18 cellular contexts compared by ENCODE assay signal in the genomic region with DNA sequence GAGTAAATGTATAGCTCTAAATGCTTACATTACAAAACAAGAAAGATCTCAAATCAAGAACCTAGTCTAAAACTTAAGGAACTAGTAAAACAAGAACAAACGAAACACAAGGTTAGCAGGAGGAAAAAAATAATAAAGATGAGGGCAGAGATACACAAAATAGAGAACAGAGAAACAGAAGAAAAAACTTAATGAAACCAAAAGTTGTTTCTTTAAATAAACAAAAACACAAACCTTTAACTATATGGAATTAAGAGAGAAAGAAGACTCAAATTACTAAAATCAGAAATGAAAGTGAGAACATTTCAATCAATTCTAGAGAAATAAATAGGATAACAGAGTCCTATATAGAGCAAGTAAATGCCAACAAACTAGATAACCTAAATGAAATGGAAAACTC. TPM values are rescaled to one million over a fixed set of nuclear protein-coding genes. Genes with fewer than 3 reads are reported as not detected.
A peak's percentile ranks its signal among the peaks of the same experiment; 100 is the strongest.
DNase-seq lines count a peak whose midpoint lies in the region; ATAC-seq and TF ChIP-seq lines count a peak whose summit lies in the region.
"Had no signal": no experiment of that assay in that cellular context is flagged by ENCODE, and none has a peak within 500 bp of the region (broad histone marks: within the 10 kb centered on the region; RNA-seq: fewer than 3 reads in every experiment).

No MANE protein-coding gene starts in this region.

- H3K36me3 Mint-ChIP-seq in endodermal cell (ENCODE audit: low read depth) (peaks cover 55% of the 10 kb centered on the region), HFFc6 (ENCODE audit: low read depth) (peaks cover 63% of the 10 kb centered on the region)

- H3K4me3 Mint-ChIP-seq in endodermal cell (no peak overlapping the region), HFFc6 (no peak overlapping the region)

- H3K9me2 ChIP-seq in GM23248 (ENCODE audit: insufficient read depth) = no peaks in the 10 kb centered on the region

- peak; percentile 20 for DNase-seq in GM12865 (ENCODE audit: low read depth)
- DNase-seq in endodermal cell = no peak
- no peak for DNase-seq in GM23248
- DNase-seq in HFFc6 = no peak
- DNase-seq in COLO829 (ENCODE audit: low spot score) = no peak
- DNase-seq: activated CD4-positive, alpha-beta T cell treated with anti-CD3 and anti-CD28 coated beads for 4 hours; AML-193; amniotic stem cell; cerebellar nuclear complex; GF-D8; NCI-H2107; occipital lobe; PC-9; testis had no signal

- no peak overlapping the region for H2AFZ ChIP-seq in GM23248
- H2AFZ ChIP-seq: PC-9 had no signal

- H3K27me3 ChIP-seq in endodermal cell (ENCODE audit: control insufficient read depth, insufficient read depth, low read length, poor library complexity, severe bottlenecking) (no peaks in the 10 kb centered on the region), GM23248 (replicated peaks; ENCODE audit: insufficient read depth) (no peaks in the 10 kb centered on the region)
- H3K27me3 ChIP-seq: testis had no signal

- H3K4me1 Mint-ChIP-seq in endodermal cell (peaks cover 45% of the 10 kb centered on the region), HFFc6 (ENCODE audit: low read depth) (peaks cover 58% of the 10 kb centered on the region)

- TF ChIP-seq CTCF in GM12865 (IDR thresholded peaks at IDR 0.05; ENCODE audit: insufficient read depth, low read depth, low read length, missing control alignments) (no peak), endodermal cell (conservative IDR thresholded peaks at IDR 0.05) (no peak), HFFc6 (IDR thresholded peaks at IDR 0.05) (no peak)

- peaks cover 38% of the 10 kb centered on the region for H3K36me3 ChIP-seq in endodermal cell (ENCODE audit: control insufficient read depth, insufficient read depth, low read length)
- H3K36me3 ChIP-seq in GM23248 (ENCODE audit: low read depth) = peaks cover 6% of the 10 kb centered on the region; the same call in 1 of the 2 replicates

- H3K79me2 ChIP-seq in GM23248 (ENCODE audit: insufficient read depth) = peaks cover 100% of the 10 kb centered on the region

- in situ Hi-C loops in GM23248 (cut with MboI) = no loop called here

- H4K20me1 ChIP-seq in GM23248 (ENCODE audit: insufficient read depth) = 0 out of 2 replicates have a peak, but pooled peaks cover 14% of the 10 kb centered on the region

- peaks cover 1% of the 10 kb centered on the region for H3K4me1 ChIP-seq in endodermal cell (ENCODE audit: control insufficient read depth, insufficient read depth, low read length)
- H3K4me1 ChIP-seq in GM23248 (ENCODE audit: insufficient read depth) = no peaks in the 10 kb centered on the region
- H3K4me1 ChIP-seq: HAP-1, testis had no signal

- peaks cover 34% of the 10 kb centered on the region for H3K9me3 Mint-ChIP-seq in endodermal cell
- H3K9me3 Mint-ChIP-seq in HFFc6 = peaks cover 30% of the 10 kb centered on the region

- H3K27ac ChIP-seq in endodermal cell (ENCODE audit: low read depth, low read length) = no peak overlapping the region
- H3K27ac ChIP-seq in GM23248 = no peak overlapping the region
- H3K27ac ChIP-seq: PC-9, testis had no signal

- H3K27me3 Mint-ChIP-seq in endodermal cell (ENCODE audit: insufficient read depth) (no peaks in the 10 kb centered on the region), HFFc6 (ENCODE audit: insufficient read depth) (no peaks in the 10 kb centered on the region)

- no peak overlapping the region for H3K4me2 ChIP-seq in GM23248 (ENCODE audit: unreplicated experiment)
- H3K4me2 ChIP-seq: PC-9 had no signal

- H3K9ac ChIP-seq in endodermal cell (ENCODE audit: extremely low read depth, low read length, poor library complexity, severe bottlenecking) (no peak overlapping the region), GM23248 (no peak overlapping the region)

- peak overlapping the region; percentile 3 for H3K27ac Mint-ChIP-seq in endodermal cell
- no peak overlapping the region for H3K27ac Mint-ChIP-seq in HFFc6

- H3K4me3 ChIP-seq in GM12865 (ENCODE audit: low read depth, low read length) (peak overlapping the region; percentile 36; the same call in 1 of the 2 replicates), endodermal cell (ENCODE audit: low read length) (no peak overlapping the region), GM23248 (no peak overlapping the region)
- H3K4me3 ChIP-seq: HAP-1, PC-9, testis had no signal

- H3K9me3 ChIP-seq in endodermal cell (ENCODE audit: control insufficient read depth, low read length) = peaks cover 50% of the 10 kb centered on the region
- H3K9me3 ChIP-seq in GM23248 (ENCODE audit: low read depth) = peaks cover 15% of the 10 kb centered on the region
- H3K9me3 ChIP-seq: testis had no signal

- peak; percentile 49 for ATAC-seq in GM19351 (IDR thresholded peaks at IDR 0.05; ENCODE audit: unreplicated experiment)
- peak; percentile 56 for ATAC-seq in HG03135 (IDR thresholded peaks at IDR 0.05; ENCODE audit: unreplicated experiment)
- ATAC-seq: sciatic nerve had no signal

- peaks cover 9% of the 10 kb centered on the region; the same call in 1 of the 2 replicates for H3F3A ChIP-seq in GM23248 (ENCODE audit: insufficient read depth)

- WGBS in endodermal cell (ENCODE audit: insufficient coverage in 1 of 2, insufficient read length in 1 of 2), 2 experiments = 100% methylated on average over 1 of the region's 1 CpG; no CpG with 5 or more reads in 1 of the 2 experiments
- WGBS in GM23248 (ENCODE audit: low coverage in 1 of 2, low lambda C conversion rate in 2 of 2, missing lambda C conversion rate in 2 of 2), 2 experiments = 89 to 100% methylated on average over 1 of the region's 1 CpG

RNA-seq across cellular contexts. Expression of a gene that starts 59.6 kb away (rescaled TPM):
- total RNA-seq in endodermal cell = 10 to 100 TPM; 78.7 to 96.9 TPM
- polyA plus RNA-seq in endodermal cell (2013, experiment 1 of 2) = 68.2 TPM
- polyA plus RNA-seq in endodermal cell (2013, experiment 2 of 2) = 64.7 TPM
- 45.9 and 63.0 TPM in 2 replicates for total RNA-seq in GM23248 (2014; rRNA removed; shearing (Covaris generic))
- polyA plus RNA-seq in GM23248 (2016; fragmentation: Nextera tagmentation; extraction: Ambion mirVana) = 19.6 and 23.2 TPM in 2 replicates
- 10 to 100 TPM; 64.8 to 82.5 (median 74.7) TPM for total RNA-seq in HFFc6 (2021; fragmentation: NEBNext Ultra II Directional; extraction: Animal tissue kit (Norgen Biotek cat#: 25700))
